In genomic region chr1:67044631-67045270, GRCh38 we compare ENCODE assay signal across 22 cellular contexts. TPM values are rescaled to one million over a fixed set of nuclear protein-coding genes. Genes with fewer than 3 reads are reported as not detected.
A peak's percentile ranks its signal among the peaks of the same experiment; 100 is the strongest.
DNase-seq lines count a peak whose midpoint lies in the region; TF ChIP-seq lines count a peak whose summit lies in the region.
"Had no signal": no experiment of that assay in that cellular context is flagged by ENCODE, and none has a peak within 500 bp of the region (broad histone marks: within the 10 kb centered on the region; RNA-seq: fewer than 3 reads in every experiment).

No MANE protein-coding gene starts in this region.

- H3K27me3 ChIP-seq in DOHH2 (ENCODE audit: control insufficient read depth, low read length) (no peaks in the 10 kb centered on the region), GM23248 (replicated peaks; ENCODE audit: insufficient read depth) (no peaks in the 10 kb centered on the region), SU-DHL-6 (ENCODE audit: low read length) (no peaks in the 10 kb centered on the region)
- H3K27me3 ChIP-seq: ascending aorta, BE2C, gastrocnemius medialis, hepatocyte, right lobe of liver, tibial nerve had no signal

- in situ Hi-C loops in GM23248 (cut with MboI) = no loop called here

- intact Hi-C loops in posterior cingulate gyrus (cut with DNase I) = no loop called here

- H3K9me3 ChIP-seq in DOHH2 (ENCODE audit: control insufficient read depth, insufficient read depth, low read length) (no peaks in the 10 kb centered on the region), GM23248 (ENCODE audit: low read depth) (no peaks in the 10 kb centered on the region), SU-DHL-6 (ENCODE audit: insufficient read depth, low read length) (no peaks in the 10 kb centered on the region)
- H3K9me3 ChIP-seq: ascending aorta, BE2C, gastrocnemius medialis, right lobe of liver, tibial nerve had no signal

- H3K4me1 ChIP-seq in DOHH2 (ENCODE audit: control insufficient read depth, low read length) (peaks cover 39% of the 10 kb centered on the region), GM23248 (ENCODE audit: insufficient read depth) (peaks cover 15% of the 10 kb centered on the region)
- H3K4me1 ChIP-seq: BE2C, tibial nerve had no signal

- H2AFZ ChIP-seq in GM23248 = no peak overlapping the region
- H2AFZ ChIP-seq in SU-DHL-6 (ENCODE audit: low read depth, low read length, severe bottlenecking) = no peak overlapping the region
- H2AFZ ChIP-seq: hepatocyte had no signal

- H3K9ac ChIP-seq in GM23248 (no peak overlapping the region), SU-DHL-6 (ENCODE audit: low read length) (no peak overlapping the region)

- H3K9me2 ChIP-seq in DOHH2 (replicated peaks; ENCODE audit: control insufficient read depth, low read length) (no peaks in the 10 kb centered on the region), GM23248 (ENCODE audit: insufficient read depth) (no peaks in the 10 kb centered on the region), SU-DHL-6 (replicated peaks; ENCODE audit: insufficient read depth, low read length) (no peaks in the 10 kb centered on the region)

- H3F3A ChIP-seq in DOHH2 (ENCODE audit: control insufficient read depth, insufficient read depth) (no peaks in the 10 kb centered on the region), GM23248 (ENCODE audit: insufficient read depth) (peaks cover 8% of the 10 kb centered on the region; the same call in 1 of the 2 replicates), SU-DHL-6 (ENCODE audit: insufficient read depth) (no peaks in the 10 kb centered on the region)

- peaks cover 99% of the 10 kb centered on the region for H3K36me3 ChIP-seq in DOHH2 (ENCODE audit: control insufficient read depth, low read length)
- peaks cover 37% of the 10 kb centered on the region for H3K36me3 ChIP-seq in GM23248 (ENCODE audit: low read depth)
- peaks cover 38% of the 10 kb centered on the region for H3K36me3 ChIP-seq in SU-DHL-6 (ENCODE audit: low read length)
- H3K36me3 ChIP-seq: BE2C had no signal

- peak; percentile 8 for DNase-seq in GM23248
- DNase-seq in lung microvascular endothelial cell (ENCODE audit: low read depth in 2 of 2) = peak; percentile 5 to 17
- no peak for DNase-seq in NCI-H1436 treated with DMSO at 0.1 percent for 48 hours (lab: John Stamatoyannopoulos, UW)
- no peak for DNase-seq in SIG-M5 (lab: John Stamatoyannopoulos, UW)
- no peak for DNase-seq in posterior cingulate gyrus
- no peak for DNase-seq in NOMO-1 treated with DMSO at 0.1 percent for 48 hours (lab: John Stamatoyannopoulos, UW; ENCODE audit: unreplicated experiment)
- DNase-seq: activated CD4-positive, alpha-beta T cell treated with anti-CD3 and anti-CD28 coated beads, Interleukin-2, amount 50 U/mL, for 1 hour; activated gamma-delta T cell treated with Interleukin-2 at 50 U/mL for 16 hours; activated naive CD8-positive, alpha-beta T cell treated with anti-CD3 and anti-CD28 coated beads, Interleukin-2, amount 10 ng/mL, durations not matched to agents 7 days and 5 days; activated T-cell treated with anti-CD3 and anti-CD28 coated beads, Interleukin-2, amount 50 U/mL, for 48 hours; BE2C; gastrocnemius medialis; NCI-H1694; NCI-H2171; NCI-H82; right lobe of liver; T-cell had no signal

- H3K4me2 ChIP-seq in DOHH2 (ENCODE audit: low read length) = peak overlapping the region; percentile 60
- no peak overlapping the region for H3K4me2 ChIP-seq in GM23248 (ENCODE audit: unreplicated experiment)
- peak overlapping the region; percentile 32 for H3K4me2 ChIP-seq in SU-DHL-6 (ENCODE audit: low read depth, low read length, poor library complexity, severe bottlenecking)
- H3K4me2 ChIP-seq: hepatocyte had no signal

- 96% methylated on average over 4 of the region's 4 CpGs for WGBS in GM23248 (ENCODE audit: low coverage in 1 of 2, low lambda C conversion rate in 2 of 2, missing lambda C conversion rate in 2 of 2), 2 experiments

- H4K20me1 ChIP-seq in DOHH2 (ENCODE audit: control insufficient read depth, insufficient read depth, low read depth, low read length) (no peaks in the 10 kb centered on the region), GM23248 (ENCODE audit: insufficient read depth) (no peaks in the 10 kb centered on the region), SU-DHL-6 (ENCODE audit: low read depth, low read length) (no peaks in the 10 kb centered on the region)

- peak overlapping the region; percentile 49 for H3K4me3 ChIP-seq in DOHH2 (ENCODE audit: low read length)
- H3K4me3 ChIP-seq in GM23248 = no peak overlapping the region
- H3K4me3 ChIP-seq in SU-DHL-6 (ENCODE audit: insufficient read depth, low read length, poor library complexity, severe bottlenecking) = no peak overlapping the region
- H3K4me3 ChIP-seq: ascending aorta, gastrocnemius medialis, hepatocyte, right lobe of liver, tibial nerve had no signal

- H3K27ac ChIP-seq in DOHH2 (ENCODE audit: low read depth, low read length) (peak overlapping the region; percentile 55), GM23248 (no peak overlapping the region), SU-DHL-6 (ENCODE audit: low read depth, low read length) (peak overlapping the region; percentile 14; the same call in 1 of the 2 replicates)
- H3K27ac ChIP-seq: ascending aorta, hepatocyte, right lobe of liver, tibial nerve had no signal

- H3K79me2 ChIP-seq in DOHH2 (ENCODE audit: control insufficient read depth, low read length) (peaks cover 66% of the 10 kb centered on the region), GM23248 (ENCODE audit: insufficient read depth) (peaks cover 13% of the 10 kb centered on the region), SU-DHL-6 (ENCODE audit: insufficient read depth, low read length) (no peaks in the 10 kb centered on the region)

- TF ChIP-seq CTCF in DOHH2 (IDR thresholded peaks at IDR 0.05; ENCODE audit: low read depth, low read length, poor library complexity, severe bottlenecking) = no peak
- no peak for TF ChIP-seq CTCF in SU-DHL-6 (IDR thresholded peaks at IDR 0.05; ENCODE audit: insufficient read depth, low read length, poor library complexity, severe bottlenecking)

RNA-seq across cellular contexts. Expression of gene SLC35D1, which starts 9.2 kb away (rescaled TPM):
- total RNA-seq in GM23248 (2014; rRNA removed; shearing (Covaris generic)) = 13.4 and 14.9 TPM in 2 replicates
- 8.0 and 9.1 TPM in 2 replicates for polyA plus RNA-seq in GM23248 (2016; fragmentation: Nextera tagmentation; extraction: Ambion mirVana)
- total RNA-seq in lung microvascular endothelial cell = 2.6 and 4.4 TPM in 2 replicates

Comparison
In these comparisons a context has a peak if more than half of its experiments do, and no peak if none do; other contexts are left out.
1. DNase-seq: peak in GM23248 (single experiment) and lung microvascular endothelial cell (2 of 2); none in NCI-H1436 treated with DMSO at 0.1 percent for 48 hours (single experiment), SIG-M5 (single experiment), posterior cingulate gyrus (0 of 10) and NOMO-1 treated with DMSO at 0.1 percent for 48 hours (single experiment).